Comparison of ENCODE assay signal across 11 cellular contexts in the genomic region with DNA sequence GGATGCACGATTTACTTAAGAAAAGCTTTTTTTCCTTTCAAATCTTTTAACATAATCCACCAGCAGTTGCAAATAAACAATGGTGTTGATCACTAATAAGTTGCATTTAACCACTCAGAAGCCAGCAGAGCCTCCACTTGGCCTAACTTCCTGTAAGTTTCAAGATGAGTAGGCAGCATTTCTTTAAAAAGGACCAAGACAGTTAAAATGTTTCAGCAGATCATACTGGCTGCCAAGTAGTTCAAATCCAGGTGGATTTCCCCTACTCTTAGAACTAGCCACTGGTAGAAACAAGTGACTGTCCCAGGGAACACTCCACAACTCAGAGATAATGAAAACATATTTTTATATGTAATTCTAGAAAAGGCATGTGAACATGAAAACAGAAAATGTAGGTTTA. TPM values are rescaled to one million over a fixed set of nuclear protein-coding genes. Genes with fewer than 3 reads are reported as not detected.
DNase-seq lines count a peak whose midpoint lies in the region; ATAC-seq, FAIRE-seq and TF ChIP-seq lines count a peak whose summit lies in the region.
"Had no signal": no experiment of that assay in that cellular context is flagged by ENCODE, and none has a peak within 500 bp of the region (broad histone marks: within the 10 kb centered on the region; RNA-seq: fewer than 3 reads in every experiment).

No MANE protein-coding gene starts in this region.

- H3K4me1 ChIP-seq in HUES64 (ENCODE audit: insufficient read depth, low read length) (peaks cover 40% of the 10 kb centered on the region), K562 (replicated peaks in 1 of 2; ENCODE audit: control insufficient read depth in 2 of 2, insufficient read depth in 2 of 2, low read length in 2 of 2) (peaks cover 2 to 24% of the 10 kb centered on the region in 2 experiments; a peak in 3 of 5 replicates)
- H3K4me1 ChIP-seq: parathyroid adenoma had no signal

- POLR2A ChIA-PET in CD4-positive, alpha-beta T cell (lab: Charles Lee): interaction anchor here (3.1 kb wide), 1 partner anchor 16 kb away, joined by 17 read pairs; the partner anchor contains the start of gene RFFL
- POLR2A ChIA-PET in K562 (lab: Yijun Ruan, JAX): interaction anchor here (1.7 kb wide), 1 partner anchor 17 kb away, joined by 10 read pairs; the partner anchor contains the start of gene RFFL

- peaks cover 36% of the 10 kb centered on the region; the same call in 2 of the 3 replicates for H3K79me2 ChIP-seq in K562 (ENCODE audit: control insufficient read depth, insufficient read depth, low read length)

- no peak overlapping the region for H2AFZ ChIP-seq in K562 (ENCODE audit: low read depth, low read length)
- H2AFZ ChIP-seq: parathyroid adenoma had no signal

- H3K36me3 ChIP-seq in HUES64 (ENCODE audit: insufficient read depth, low read length): no peaks in the 10 kb centered on the region
- no peaks in the 10 kb centered on the region for H3K36me3 ChIP-seq in K562 (ENCODE audit: control insufficient read depth, insufficient read depth, low read length)

- no TSS peak for BruUV-seq in K562 (replicated peaks; lab: Mats Ljungman, UMichigan)

- intact Hi-C loops in CD4-positive, alpha-beta T cell (cut with DNase I, micrococcal nuclease): no loop called here
- intact Hi-C loops in K562 (cut with micrococcal nuclease): no loop called here

- H3K9ac ChIP-seq in HUES64 (ENCODE audit: low read depth, low read length): no peak overlapping the region
- no peak overlapping the region for H3K9ac ChIP-seq in K562 (ENCODE audit: insufficient read depth in 1 of 2, low read depth in 2 of 2, low read length in 2 of 2)
- H3K9ac ChIP-seq: parathyroid adenoma had no signal

- ATAC-seq in CD4-positive, alpha-beta T cell (ENCODE audit: poor library complexity): no peak
- ATAC-seq in GM19025 (IDR thresholded peaks at IDR 0.05; ENCODE audit: low read depth, unreplicated experiment) (peak; percentile 67), K562 (no peak; the same call in 1 of the 3 replicates)

- no peaks in the 10 kb centered on the region for H3K27me3 Mint-ChIP-seq in CD4-positive, alpha-beta T cell

- no peaks in the 10 kb centered on the region for H3K36me3 Mint-ChIP-seq in CD4-positive, alpha-beta T cell (ENCODE audit: low read depth)

- no peak overlapping the region for H3K4me3 ChIP-seq in HUES64 (ENCODE audit: low read length)
- no peak overlapping the region for H3K4me3 ChIP-seq in K562

- no peaks in the 10 kb centered on the region for H3K27me3 ChIP-seq in CD4-positive, alpha-beta T cell (ENCODE audit: control insufficient read depth, insufficient read depth, low read length)
- no peaks in the 10 kb centered on the region for H3K27me3 ChIP-seq in HUES64 (ENCODE audit: insufficient read depth, low read length)
- no peaks in the 10 kb centered on the region for H3K27me3 ChIP-seq in K562 (ENCODE audit: control insufficient read depth in 2 of 2, insufficient read depth in 2 of 2, low read length in 2 of 2)

- TF ChIP-seq EP300 in K562 (IDR thresholded peaks at IDR 0.05; ENCODE audit: low read length): no peak

- H3K4me3 Mint-ChIP-seq in CD4-positive, alpha-beta T cell: peak overlapping the region; percentile 6

- no CpG with 5 or more reads among the region's 1 CpG for WGBS in HUES64
- WGBS in K562 (ENCODE audit: insufficient coverage, low coverage, missing lambda C conversion rate): 31% methylated on average over 1 of the region's 1 CpG

- peak overlapping the region; percentile 1 for H3K27ac Mint-ChIP-seq in CD4-positive, alpha-beta T cell

- TF ChIP-seq CTCF in CD4-positive, alpha-beta T cell (IDR thresholded peaks at IDR 0.05): no peak
- TF ChIP-seq CTCF in K562 (IDR thresholded peaks at IDR 0.05 in 2 of 3, conservative IDR thresholded peaks at IDR 0.05 in 1 of 3; ENCODE audit: insufficient read depth in 2 of 3, low read depth in 1 of 3, low read length in 3 of 3): no peak

- in situ Hi-C loops in K562 (cut with MboI): no loop called here

- peaks cover 71% of the 10 kb centered on the region for H3K4me1 Mint-ChIP-seq in CD4-positive, alpha-beta T cell (ENCODE audit: low read depth)

- no peak overlapping the region for H3K27ac ChIP-seq in CD4-positive, alpha-beta T cell (ENCODE audit: low read depth, low read length)
- H3K27ac ChIP-seq in HUES64 (ENCODE audit: low read depth, low read length) (peak overlapping the region; percentile 34; the same call in 1 of the 2 replicates), K562 (ENCODE audit: extremely low read depth, low read depth, low read length) (peak overlapping the region; percentile 14; the same call in 1 of the 3 replicates)
- H3K27ac ChIP-seq: parathyroid adenoma had no signal

- H3K9me3 ChIP-seq in CD4-positive, alpha-beta T cell (ENCODE audit: control insufficient read depth, low read length): no peaks in the 10 kb centered on the region
- H3K9me3 ChIP-seq in HUES64 (ENCODE audit: insufficient read depth, low read depth, low read length): no peaks in the 10 kb centered on the region
- H3K9me3 ChIP-seq in K562 (replicated peaks; ENCODE audit: control insufficient read depth, insufficient read depth, low read depth, low read length): no peaks in the 10 kb centered on the region

- no peak overlapping the region for H3K4me2 ChIP-seq in K562 (ENCODE audit: insufficient read depth, low read length)

- no peaks in the 10 kb centered on the region for H3K9me3 Mint-ChIP-seq in CD4-positive, alpha-beta T cell

- no peak for FAIRE-seq in K562 (lab: Jason Lieb, UNC)
- FAIRE-seq: astrocyte had no signal

- CTCF ChIA-PET in CD4-positive, alpha-beta T cell (lab: Charles Lee): interaction anchor here (1.3 to 1.7 kb wide), 3 partner anchors 10 to 16 kb away, joined by 3 to 4 read pairs (median 4); no protein-coding TSS in a partner anchor
- CTCF ChIA-PET in K562 (lab: Yijun Ruan, JAX; ENCODE audit: low intra/inter-chr PET ratio): interaction anchor here (0.6 kb wide), 1 partner anchor 21 kb away, joined by 4 read pairs; no protein-coding TSS in a partner anchor

- TF ChIP-seq POLR2A in K562 (conservative IDR thresholded peaks at IDR 0.05): no peak

- DNase-seq in CD4-positive, alpha-beta T cell: no peak
- DNase-seq in K562 (ENCODE audit: extremely low read depth in 1 of 4, low spot score in 3 of 4) (no peak), H4 (ENCODE audit: low spot score) (no peak), NCI-H1417 (lab: John Stamatoyannopoulos, UW) (no peak), activated gamma-delta T cell (lab: John Stamatoyannopoulos, UW) (no peak)
- no peak for DNase-seq in activated CD4-positive, CD25-positive, alpha-beta regulatory T cell (lab: John Stamatoyannopoulos, UW)

- peaks cover 8% of the 10 kb centered on the region; the same call in 1 of the 2 replicates for H4K20me1 ChIP-seq in K562 (replicated peaks; ENCODE audit: control insufficient read depth, insufficient read depth, low read length)

- TF ChIP-seq RAD21 in K562 (CRISPR knock-in tag; conservative IDR thresholded peaks at IDR 0.05 in 1 of 2, IDR thresholded peaks at IDR 0.05 in 1 of 2): no peak

- peaks cover 3% of the 10 kb centered on the region for H3K9me1 ChIP-seq in K562 (ENCODE audit: control insufficient read depth, insufficient read depth, low read length)

RNA-seq across cellular contexts. Expression of gene RFFL, which starts 17.0 kb away (rescaled TPM):
- total RNA-seq in CD4-positive, alpha-beta T cell: 10 to 100 TPM; 57.8 to 66.1 TPM
- 10.5 TPM for polyA plus RNA-seq in HUES64 (2013, experiment 1 of 2)
- polyA plus RNA-seq in HUES64 (2013, experiment 2 of 2): 14.2 TPM
- 11.5 and 14.4 TPM in 2 replicates for total RNA-seq in K562 (2011; cell fraction: chromatin; rRNA removed; ENCODE audit: low replicate concordance)
- total RNA-seq in K562 (2011; cell fraction: nucleolus; rRNA removed): 9.2 and 10.5 TPM in 2 replicates
- total RNA-seq in K562 (2011; cell fraction: nucleoplasm; rRNA removed): 11.7 and 23.2 TPM in 2 replicates
- total RNA-seq in K562 (2014; rRNA removed) (12.7 and 16.4 TPM in 2 replicates), K562 (2014; rRNA removed; fragmentation: Illumina TruSeq; extraction: Trizol) (12.5 and 12.8 TPM in 2 replicates), K562 (2015; rRNA removed; fragmentation: Illumina TruSeq; extraction: Trizol) (12.4 and 12.5 TPM in 2 replicates), K562 (2021) (18.1 and 19.3 TPM in 2 replicates)
- polyA plus RNA-seq in K562 (2011; rRNA removed) (11.9 and 15.9 TPM in 2 replicates), K562 (2014; fragmentation: Illumina TruSeq; extraction: Trizol) (13.7 and 13.9 TPM in 2 replicates), K562 (2014; fragmentation: Nextera tagmentation; extraction: Ambion mirVana) (1 to 10 TPM; 3.4 to 3.7 TPM), K562 (2014; rRNA removed) (9.2 and 9.6 TPM in 2 replicates)
- 12.4 and 14.9 TPM in 2 replicates for polyA plus RNA-seq in K562 (2011; cell fraction: cytosol; rRNA removed)
- 4.3 and 7.3 TPM in 2 replicates for polyA plus RNA-seq in K562 (2011; cell fraction: nucleus; rRNA removed)
- 11.4 and 12.5 TPM in 2 replicates for polyA plus RNA-seq in K562 (2012)
- polyA minus RNA-seq in K562 (2011; rRNA and poly(A)+ RNA removed): 21.2 and 39.4 TPM in 2 replicates
- 16.7 and 19.7 TPM in 2 replicates for polyA minus RNA-seq in K562 (2011; cell fraction: cytosol; rRNA and poly(A)+ RNA removed)
- polyA minus RNA-seq in K562 (2011; cell fraction: nucleus; rRNA and poly(A)+ RNA removed): 3.3 and 3.5 TPM in 2 replicates
- 18.5 and 20.7 TPM in 2 replicates for total RNA-seq in H4 (2014; rRNA removed; shearing (Covaris generic))

RNA-seq across cellular contexts. Expression of gene RAD51D, which starts 39.1 kb away (rescaled TPM):
- 1 to 10 TPM; 6.2 to 8.6 TPM for total RNA-seq in CD4-positive, alpha-beta T cell
- polyA plus RNA-seq in HUES64 (2013, experiment 1 of 2): 9.4 TPM
- polyA plus RNA-seq in HUES64 (2013, experiment 2 of 2): 10.0 TPM
- total RNA-seq in K562 (2011; cell fraction: chromatin; rRNA removed; ENCODE audit: low replicate concordance): 28.2 and 36.5 TPM in 2 replicates
- total RNA-seq in K562 (2011; cell fraction: nucleolus; rRNA removed): 27.3 and 37.6 TPM in 2 replicates
- total RNA-seq in K562 (2011; cell fraction: nucleoplasm; rRNA removed): 31.2 and 38.6 TPM in 2 replicates
- total RNA-seq in K562 (2014; rRNA removed): 6.3 and 7.6 TPM in 2 replicates
- 7.4 and 8.7 TPM in 2 replicates for total RNA-seq in K562 (2014; rRNA removed; fragmentation: Illumina TruSeq; extraction: Trizol)
- 8.7 and 10.3 TPM in 2 replicates for total RNA-seq in K562 (2015; rRNA removed; fragmentation: Illumina TruSeq; extraction: Trizol)
- total RNA-seq in K562 (2021): 16.9 and 19.0 TPM in 2 replicates
- 10.1 and 15.2 TPM in 2 replicates for polyA plus RNA-seq in K562 (2011; rRNA removed)
- polyA plus RNA-seq in K562 (2011; cell fraction: cytosol; rRNA removed): 8.7 and 14.5 TPM in 2 replicates
- 12.8 and 20.8 TPM in 2 replicates for polyA plus RNA-seq in K562 (2011; cell fraction: nucleus; rRNA removed)
- polyA plus RNA-seq in K562 (2012): 12.3 and 16.7 TPM in 2 replicates
- polyA plus RNA-seq in K562 (2014; fragmentation: Illumina TruSeq; extraction: Trizol): 8.4 and 11.1 TPM in 2 replicates
- 1 to 10 TPM; 2.2 to 2.5 TPM for polyA plus RNA-seq in K562 (2014; fragmentation: Nextera tagmentation; extraction: Ambion mirVana)
- 10.1 and 15.2 TPM in 2 replicates for polyA plus RNA-seq in K562 (2014; rRNA removed)
- 6.3 and 11.0 TPM in 2 replicates for polyA minus RNA-seq in K562 (2011; rRNA and poly(A)+ RNA removed)
- polyA minus RNA-seq in K562 (2011; cell fraction: cytosol; rRNA and poly(A)+ RNA removed): 3.4 and 5.9 TPM in 2 replicates
- polyA minus RNA-seq in K562 (2011; cell fraction: nucleus; rRNA and poly(A)+ RNA removed): 10.9 and 17.9 TPM in 2 replicates
- 11.8 and 11.9 TPM in 2 replicates for total RNA-seq in H4 (2014; rRNA removed; shearing (Covaris generic))

RNA-seq across cellular contexts. Expression of gene FNDC8, which starts 40.9 kb away (rescaled TPM):
- total RNA-seq in CD4-positive, alpha-beta T cell: not detected
- not detected for polyA plus RNA-seq in HUES64 (2013, experiment 1 of 2)
- polyA plus RNA-seq in HUES64 (2013, experiment 2 of 2): not detected
- not detected in 2 replicates for total RNA-seq in K562 (2011; cell fraction: chromatin; rRNA removed; ENCODE audit: low replicate concordance)
- not detected in 2 replicates for total RNA-seq in K562 (2011; cell fraction: nucleolus; rRNA removed)
- total RNA-seq in K562 (2011; cell fraction: nucleoplasm; rRNA removed): not detected in 2 replicates
- total RNA-seq in K562 (2014; rRNA removed) (not detected in 2 replicates), K562 (2014; rRNA removed; fragmentation: Illumina TruSeq; extraction: Trizol) (not detected in 2 replicates), K562 (2015; rRNA removed; fragmentation: Illumina TruSeq; extraction: Trizol) (not detected in 2 replicates), K562 (2021) (not detected in 2 replicates)
- polyA plus RNA-seq in K562 (2011; rRNA removed) (not detected in 2 replicates), K562 (2014; fragmentation: Illumina TruSeq; extraction: Trizol) (not detected in 2 replicates), K562 (2014; fragmentation: Nextera tagmentation; extraction: Ambion mirVana) (under 1 TPM in 1 of 2 experiments, not detected in 1; 0.04 TPM), K562 (2014; rRNA removed) (not detected in 2 replicates)
- polyA plus RNA-seq in K562 (2011; cell fraction: cytosol; rRNA removed): 0.04 TPM in 1 of 2 replicates, not detected in the other
- polyA plus RNA-seq in K562 (2011; cell fraction: nucleus; rRNA removed): not detected in 2 replicates
- 0.12 TPM in 1 of 2 replicates, not detected in the other for polyA plus RNA-seq in K562 (2012)
- polyA minus RNA-seq in K562 (2011; rRNA and poly(A)+ RNA removed): not detected in 2 replicates
- not detected in 2 replicates for polyA minus RNA-seq in K562 (2011; cell fraction: cytosol; rRNA and poly(A)+ RNA removed)
- not detected in 2 replicates for polyA minus RNA-seq in K562 (2011; cell fraction: nucleus; rRNA and poly(A)+ RNA removed)
- total RNA-seq in H4 (2014; rRNA removed; shearing (Covaris generic)): 0.25 TPM in 1 of 2 replicates, not detected in the other
- total RNA-seq: astrocyte, MCF 10A had no signal
